ENCODE assay signal across 8 cellular contexts in the genomic region with DNA sequence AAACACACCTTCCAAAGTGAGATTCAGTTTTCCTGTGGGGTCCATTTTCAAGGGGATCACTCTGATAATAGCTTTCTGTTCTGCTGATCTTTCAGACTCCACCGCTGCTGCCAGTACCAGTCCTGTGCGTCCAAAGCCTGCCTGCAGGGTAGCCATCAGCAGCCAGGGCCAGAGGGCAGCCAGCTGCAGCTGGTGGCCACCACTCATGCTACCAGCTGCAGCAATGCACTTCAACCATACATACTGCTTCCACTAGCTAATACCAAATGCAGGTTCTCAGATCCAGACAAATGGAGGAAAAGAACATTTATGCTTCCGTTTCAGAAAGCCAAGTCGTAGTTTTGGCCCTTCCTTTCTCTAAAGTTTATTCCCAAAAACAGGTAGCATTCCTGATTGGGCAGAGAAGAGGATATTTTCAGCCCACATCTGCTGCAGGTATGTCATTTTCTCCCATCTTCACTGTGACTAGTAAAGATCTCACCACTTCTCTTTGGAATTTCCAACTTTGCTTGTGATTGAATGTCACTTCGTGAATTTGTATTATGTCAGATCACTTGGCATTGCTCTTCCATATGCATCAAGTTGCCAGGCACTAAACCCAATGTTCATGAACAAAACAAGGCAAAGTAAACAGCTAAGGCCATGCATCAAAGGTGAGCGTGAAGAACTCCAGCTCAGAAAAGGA. TPM values are rescaled to one million over a fixed set of nuclear protein-coding genes. Genes with fewer than 3 reads are reported as not detected.
DNase-seq lines count a peak whose midpoint lies in the region; ATAC-seq, FAIRE-seq and TF ChIP-seq lines count a peak whose summit lies in the region.

No MANE protein-coding gene starts in this region.

- POLR2A ChIA-PET in HepG2 (lab: Yijun Ruan, JAX): interaction anchor here (0.8 to 6.1 kb wide), 15 partner anchors 11 to 98 kb away, joined by 3 to 254 read pairs (median 31); a partner anchor contains a TSS

- no peak for DNase-seq in Right ventricle myocardium inferior (ENCODE audit: missing footprints)
- no peak for DNase-seq in cardiac septum (ENCODE audit: low spot score)
- DNase-seq in mammary epithelial cell: peak; percentile 33
- peak; percentile 74 for DNase-seq in HepG2 (ENCODE audit: low spot score)
- DNase-seq in NOMO-1 treated with dmso at 0.1 percent for 144 hours (lab: John Stamatoyannopoulos, UW; ENCODE audit: unreplicated experiment): no peak
- no peak for DNase-seq in central memory CD4-positive, alpha-beta T cell
- DNase-seq in erythroblast (lab: John Stamatoyannopoulos, UW): no peak

- BruUV-seq in mammary epithelial cell (replicated peaks; lab: Mats Ljungman, UMichigan) (no TSS peak), HepG2 (replicated peaks; lab: Mats Ljungman, UMichigan) (TSS peak; percentile 84)

- WGBS in mammary epithelial cell (ENCODE audit: low coverage, missing lambda C conversion rate): 1% methylated on average over 6 of the region's 6 CpGs
- WGBS in HepG2 (ENCODE audit: low lambda C conversion rate): 0% methylated on average over 6 of the region's 6 CpGs

- TF ChIP-seq POLR2A in HepG2 (IDR thresholded peaks at IDR 0.05; ENCODE audit: insufficient read depth in 1 of 2, low read depth in 2 of 2, low read length in 2 of 2) (peak; percentile 52 to 67; a peak in 2 of 4 replicates), erythroblast (IDR thresholded peaks at IDR 0.05; ENCODE audit: low read length) (no peak)

- CTCF ChIA-PET in mammary epithelial cell (lab: Charles Lee; ENCODE audit: low non-redundant PET) (no interaction called here), HepG2 (lab: Yijun Ruan, JAX; ENCODE audit: low intra/inter-chr PET ratio, low total read pairs) (interaction anchor here (1.8 kb wide), 1 partner anchor 24 kb away, joined by 4 read pairs; no protein-coding TSS in a partner anchor)

- TF ChIP-seq CTCF in mammary epithelial cell (conservative IDR thresholded peaks at IDR 0.05 in 1 of 2, IDR thresholded peaks at IDR 0.05 in 1 of 2; ENCODE audit: extremely low read depth in 1 of 2, insufficient read depth in 1 of 2, low read depth in 1 of 2, low read length in 2 of 2) (peak in 1 of 2 donors; percentile 25), HepG2 (CRISPR knock-in tag; IDR thresholded peaks at IDR 0.05) (0 out of 2 replicates have a peak, but pooled peaks have one; percentile 20)

- in situ Hi-C loops in mammary epithelial cell (cut with MboI; ENCODE audit: low sequenced_read_pairs in 2 of 2): loop anchor here (5.0 to 10.0 kb wide), 2 partner anchors 61 to 63 kb away; a partner anchor contains a TSS
- in situ Hi-C loops in HepG2 (cut with HindIII; ENCODE audit: extremely low pct_ligation_motif_present, low pct_unique_long_range_greater_than_20kb): loop anchor here (5.0 kb wide), 1 partner anchor 53 kb away; no protein-coding TSS in a partner anchor

- no peaks in the 10 kb centered on the region for H3K27me3 ChIP-seq in mammary epithelial cell (ENCODE audit: insufficient read depth, low read length)
- H3K27me3 ChIP-seq in HepG2 (ENCODE audit: control insufficient read depth in 1 of 2, insufficient read depth in 2 of 2, low read length in 2 of 2): no peaks in the 10 kb centered on the region; a peak in 2 of 5 replicates

- H3K4me1 ChIP-seq in mammary epithelial cell (ENCODE audit: insufficient read depth, low read length): peaks cover 27% of the 10 kb centered on the region
- H3K4me1 ChIP-seq in HepG2 (ENCODE audit: insufficient read depth, low read length): peaks cover 35% of the 10 kb centered on the region

- H3K9me3 ChIP-seq in mammary epithelial cell (replicated peaks; ENCODE audit: insufficient read depth, low read length): no peaks in the 10 kb centered on the region
- no peaks in the 10 kb centered on the region for H3K9me3 ChIP-seq in HepG2 (ENCODE audit: low read length)

- H3K4me2 ChIP-seq in mammary epithelial cell (ENCODE audit: insufficient read depth, low read depth, low read length): peak overlapping the region; percentile 82
- peak overlapping the region; percentile 87 for H3K4me2 ChIP-seq in HepG2 (ENCODE audit: low read depth, low read length)

- H3K9ac ChIP-seq in mammary epithelial cell (ENCODE audit: insufficient read depth, low read length): peak overlapping the region; percentile 89
- peak overlapping the region; percentile 85 for H3K9ac ChIP-seq in HepG2 (ENCODE audit: insufficient read depth, low read depth, low read length)

- no peaks in the 10 kb centered on the region for H4K20me1 ChIP-seq in mammary epithelial cell (ENCODE audit: insufficient read depth, low read length)
- no peaks in the 10 kb centered on the region for H4K20me1 ChIP-seq in HepG2 (ENCODE audit: insufficient read depth, low read length)

- H3K79me2 ChIP-seq in mammary epithelial cell (ENCODE audit: insufficient read depth, low read length) (peaks cover 64% of the 10 kb centered on the region), HepG2 (ENCODE audit: insufficient read depth, low read length) (peaks cover 69% of the 10 kb centered on the region)

- peak overlapping the region; percentile 63 to 86 (median 75) for H3K4me3 ChIP-seq in mammary epithelial cell (replicated peaks in 1 of 3; ENCODE audit: insufficient read depth in 1 of 3, low read depth in 2 of 3, low read length in 3 of 3)
- H3K4me3 ChIP-seq in HepG2 (replicated peaks in 1 of 3; ENCODE audit: insufficient read depth in 1 of 3, low read depth in 2 of 3, low read length in 3 of 3): peak overlapping the region; percentile 73 to 88 (median 81)

- dilution Hi-C loops in mammary epithelial cell (cut with HindIII; ENCODE audit: low sequenced_read_pairs): no loop called here

- H3K36me3 ChIP-seq in mammary epithelial cell (ENCODE audit: insufficient read depth, low read length) (no peaks in the 10 kb centered on the region), HepG2 (replicated peaks in 1 of 2; ENCODE audit: control insufficient read depth in 1 of 2, insufficient read depth in 2 of 2, low read length in 2 of 2) (no peaks in the 10 kb centered on the region; a peak in 1 of 5 replicates)

- intact Hi-C loops in Right ventricle myocardium inferior (cut with DNase I): loop anchor here (10.0 kb wide), 1 partner anchor 91 kb away; a partner anchor contains a TSS
- intact Hi-C loops in cardiac septum (cut with DNase I): loop anchor here (2.0 kb wide), 1 partner anchor 63 kb away; a partner anchor contains a TSS
- intact Hi-C loops in mammary epithelial cell (cut with micrococcal nuclease): loop anchor here (10.0 kb wide), 1 partner anchor 219 kb away; no protein-coding TSS in a partner anchor
- intact Hi-C loops in HepG2 (cut with micrococcal nuclease; ENCODE audit: unreplicated experiment): no loop called here

- ATAC-seq in Right ventricle myocardium inferior: peak; percentile 51
- ATAC-seq in HepG2: peak; percentile 88
- no peak for ATAC-seq in HG02852 (IDR thresholded peaks at IDR 0.05; ENCODE audit: unreplicated experiment)

- H3K27ac ChIP-seq in mammary epithelial cell (ENCODE audit: insufficient read depth, low read depth, low read length): peak overlapping the region; percentile 86
- peak overlapping the region; percentile 77 for H3K27ac ChIP-seq in HepG2 (ENCODE audit: extremely low read length, insufficient read depth, low read length)

- peak overlapping the region; percentile 15 for H2AFZ ChIP-seq in mammary epithelial cell (ENCODE audit: low read depth, low read length)
- no peak overlapping the region for H2AFZ ChIP-seq in HepG2 (ENCODE audit: low read length)

- TF ChIP-seq EP300 in HepG2 (IDR thresholded peaks at IDR 0.05; ENCODE audit: low read depth in 2 of 2, low read length in 2 of 2) (no peak; a peak in 1 of 4 replicates), HepG2 (CRISPR knock-in tag; IDR thresholded peaks at IDR 0.05; ENCODE audit: borderline replicate concordance) (no peak)

- TF ChIP-seq RAD21 in HepG2 (CRISPR knock-in tag; IDR thresholded peaks at IDR 0.05): peak; percentile 62

- no peak for FAIRE-seq in HepG2 (lab: Jason Lieb, UNC)

TF ChIP-seq in HepG2, 621 proteins besides CTCF, POLR2A, EP300 and RAD21 (continues in another document):
- TF ChIP-seq PAF1 (CRISPR knock-in tag; IDR thresholded peaks at IDR 0.05) (no peak), ZNF557 (CRISPR knock-in tag; IDR thresholded peaks at IDR 0.05) (no peak), CBX1 (IDR thresholded peaks at IDR 0.05; ENCODE audit: low read depth) (no peak), ZNF432 (CRISPR knock-in tag; IDR thresholded peaks at IDR 0.05; ENCODE audit: borderline replicate concordance) (no peak), RFXAP (CRISPR knock-in tag; IDR thresholded peaks at IDR 0.05; ENCODE audit: borderline replicate concordance) (no peak)

RNA-seq across cellular contexts. Expression of a gene that starts 1.8 kb away (rescaled TPM):
- total RNA-seq in Right ventricle myocardium inferior (4.4 TPM), cardiac septum (1.6 TPM), mammary epithelial cell (10 to 100 TPM in 1 of 2 donors, 1 to 10 TPM in 1; 9.3 to 11.4 TPM), HepG2 (2016; rRNA removed; fragmentation: Illumina TruSeq; extraction: Trizol) (51.4 and 53.4 TPM in 2 replicates)
- polyA plus RNA-seq in mammary epithelial cell (6.4 TPM), HepG2 (2011; rRNA removed) (29.3 and 31.0 TPM in 2 replicates)
- polyA minus RNA-seq in mammary epithelial cell: 9.7 TPM
- 10.8 and 11.5 TPM in 2 replicates for total RNA-seq in HepG2 (2016; cell fraction: cytosol; rRNA removed; fragmentation: Illumina TruSeq; extraction: Trizol; ENCODE audit: low read depth)
- total RNA-seq in HepG2 (2016; cell fraction: insoluble cytoplasmic fraction; rRNA removed; fragmentation: Illumina TruSeq; extraction: Trizol): 41.4 and 52.0 TPM in 2 replicates
- 25.5 and 28.6 TPM in 2 replicates for total RNA-seq in HepG2 (2016; cell fraction: membrane; rRNA removed; fragmentation: Illumina TruSeq; extraction: Trizol)
- 113 and 134 TPM in 2 replicates for total RNA-seq in HepG2 (2016; cell fraction: nucleus; rRNA removed; fragmentation: Illumina TruSeq; extraction: Trizol)
- polyA plus RNA-seq in HepG2 (2011; cell fraction: cytosol; rRNA removed): 18.3 and 25.7 TPM in 2 replicates
- polyA plus RNA-seq in HepG2 (2011; cell fraction: nucleus; rRNA removed): 81.6 and 101 TPM in 2 replicates
- polyA plus RNA-seq in HepG2 (2012): 35.6 and 44.8 TPM in 2 replicates
- polyA plus RNA-seq in HepG2 (2016; cell fraction: cytosol; fragmentation: Illumina TruSeq; extraction: Trizol; ENCODE audit: low read depth): 2.5 and 3.4 TPM in 2 replicates
- 29.8 and 38.5 TPM in 2 replicates for polyA plus RNA-seq in HepG2 (2016; cell fraction: insoluble cytoplasmic fraction; fragmentation: Illumina TruSeq; extraction: Trizol; ENCODE audit: low read depth)
- polyA plus RNA-seq in HepG2 (2016; cell fraction: membrane; fragmentation: Illumina TruSeq; extraction: Trizol; ENCODE audit: low read depth): 10.3 and 11.3 TPM in 2 replicates
- 110 and 118 TPM in 2 replicates for polyA plus RNA-seq in HepG2 (2016; cell fraction: nucleus; fragmentation: Illumina TruSeq; extraction: Trizol; ENCODE audit: insufficient read depth, low read depth)
- 0.12 and 47.2 TPM in 2 replicates for polyA minus RNA-seq in HepG2 (2011; rRNA and poly(A)+ RNA removed; ENCODE audit: low replicate concordance)
- polyA minus RNA-seq in HepG2 (2011; cell fraction: cytosol; rRNA and poly(A)+ RNA removed): 17.4 and 23.6 TPM in 2 replicates
- 134 and 180 TPM in 2 replicates for polyA minus RNA-seq in HepG2 (2011; cell fraction: nucleus; rRNA and poly(A)+ RNA removed)

Comparison
In these comparisons a context has a peak if more than half of its experiments do, and no peak if none do; other contexts are left out.
1. DNase-seq: peak in mammary epithelial cell (single experiment) and HepG2 (single experiment); none in Right ventricle myocardium inferior (single experiment), cardiac septum (single experiment), NOMO-1 treated with dmso at 0.1 percent for 144 hours (single experiment), central memory CD4-positive, alpha-beta T cell (single experiment) and erythroblast (0 of 2).